Comparison of ENCODE assay signal across 8 cellular contexts in genomic region chr5:32312194-32312681, GRCh38. TPM values are rescaled to one million over a fixed set of nuclear protein-coding genes. Genes with fewer than 3 reads are reported as not detected.
DNase-seq lines count a peak whose midpoint lies in the region; ATAC-seq, FAIRE-seq and TF ChIP-seq lines count a peak whose summit lies in the region.

No MANE protein-coding gene starts in this region.

- H3K4me1 ChIP-seq in BLaER1 (peaks cover 38% of the 10 kb centered on the region), Panc1 (ENCODE audit: control insufficient read depth, insufficient read depth, low read length) (0 out of 2 replicates have a peak, but pooled peaks cover 3% of the 10 kb centered on the region), upper lobe of left lung (peaks cover 30 to 60% (median 42%) of the 10 kb centered on the region in 4 donors)

- H4K20me1 ChIP-seq in BLaER1: peaks cover 53% of the 10 kb centered on the region

- peak overlapping the region; percentile 96 for H3K4me3 ChIP-seq in BLaER1
- peak overlapping the region; percentile 71 to 80 for H3K4me3 ChIP-seq in Panc1 (ENCODE audit: low read depth in 2 of 2, low read length in 2 of 2)
- H3K4me3 ChIP-seq in upper lobe of left lung: peak overlapping the region; percentile 82 to 92 (median 91)

- TF ChIP-seq CTCF in Panc1 (IDR thresholded peaks at IDR 0.05) (no peak), omental fat pad (IDR thresholded peaks at IDR 0.05) (no peak), upper lobe of left lung (IDR thresholded peaks at IDR 0.05) (peak in 2 of 6 experiments; percentile 32 to 34)

- 0 to 1% methylated on average over 14 to 23 of the region's 46 CpGs for WGBS in upper lobe of left lung, 2 donors

- peak overlapping the region; percentile 91 for H3K4me2 ChIP-seq in BLaER1

- peaks cover 0 to 5% of the 10 kb centered on the region in 2 donors for H3K36me3 Mint-ChIP-seq in activated naive CD4-positive, alpha-beta T cell treated with anti-CD3 and anti-CD28 coated beads, Interleukin-2, amount 50 U/mL, for 72 hours

- ATAC-seq in HG03439 (IDR thresholded peaks at IDR 0.05; ENCODE audit: unreplicated experiment): peak; percentile 32
- peak; percentile 46 for ATAC-seq in Panc1
- ATAC-seq in activated naive CD4-positive, alpha-beta T cell treated with anti-CD3 and anti-CD28 coated beads, Interleukin-2, amount 50 U/mL, for 72 hours: peak; percentile 9 to 12
- ATAC-seq in omental fat pad (ENCODE audit: low FRiP score): peak; percentile 66
- peak; percentile 20 to 63 for ATAC-seq in upper lobe of left lung (ENCODE audit: low FRiP score in 2 of 2)

- H3K9ac ChIP-seq in BLaER1: peak overlapping the region; percentile 95

- peak; percentile 29 for DNase-seq in GM19239 (ENCODE audit: insufficient read length, low spot score)
- DNase-seq in Panc1 (ENCODE audit: low read depth, low spot score): no peak
- DNase-seq in activated naive CD4-positive, alpha-beta T cell treated with anti-CD3 and anti-CD28 coated beads, Interleukin-2, amount 50 U/mL, for 72 hours (ENCODE audit: low spot score in 2 of 2): peak; percentile 49 to 75
- DNase-seq in glomerular endothelial cell (ENCODE audit: extremely low read depth, low read depth, low spot score): peak; percentile 9
- peak; percentile 50 for DNase-seq in omental fat pad (ENCODE audit: low spot score)
- DNase-seq in upper lobe of left lung: peak; percentile 75 to 94

- in situ Hi-C loops in Panc1 (cut with HindIII; ENCODE audit: low pct_unique_long_range_greater_than_20kb, low sequenced_read_pairs): no loop called here

- CTCF ChIA-PET in Panc1 (lab: Charles Lee): interaction anchor here (0.6 kb wide), 1 partner anchor 28 kb away, joined by 6 read pairs; no protein-coding TSS in a partner anchor

- intact Hi-C loops in Panc1 (cut with micrococcal nuclease; ENCODE audit: unreplicated experiment): no loop called here

- H3K9me3 ChIP-seq in BLaER1 (no peaks in the 10 kb centered on the region), Panc1 (ENCODE audit: control insufficient read depth, insufficient read depth, low read depth, low read length) (no peaks in the 10 kb centered on the region), upper lobe of left lung (no peaks in the 10 kb centered on the region)

- TF ChIP-seq EP300 in upper lobe of left lung (IDR thresholded peaks at IDR 0.05): peak in 1 of 4 donors; percentile 17

- H3K27ac ChIP-seq in BLaER1: peak overlapping the region; percentile 95
- H3K27ac ChIP-seq in Panc1 (ENCODE audit: low read length): peak overlapping the region; percentile 73
- peak overlapping the region; percentile 94 to 99 (median 98) for H3K27ac ChIP-seq in upper lobe of left lung

- no peak for FAIRE-seq in GM19239 (lab: Jason Lieb, UNC)

- H3K9me3 Mint-ChIP-seq in activated naive CD4-positive, alpha-beta T cell treated with anti-CD3 and anti-CD28 coated beads, Interleukin-2, amount 50 U/mL, for 72 hours: no peaks in the 10 kb centered on the region

- peak overlapping the region; percentile 88 to 92 for H3K27ac Mint-ChIP-seq in activated naive CD4-positive, alpha-beta T cell treated with anti-CD3 and anti-CD28 coated beads, Interleukin-2, amount 50 U/mL, for 72 hours

- POLR2A ChIA-PET in Panc1 (lab: Charles Lee): no interaction called here

- no TSS peak for BruUV-seq in Panc1 (replicated peaks; lab: Mats Ljungman, UMichigan)

- H3K27me3 ChIP-seq in BLaER1: no peaks in the 10 kb centered on the region
- no peaks in the 10 kb centered on the region for H3K27me3 ChIP-seq in Panc1 (ENCODE audit: control insufficient read depth, insufficient read depth, low read length)
- H3K27me3 ChIP-seq in upper lobe of left lung: no peaks in the 10 kb centered on the region

- H3K36me3 ChIP-seq in BLaER1 (peaks cover 17% of the 10 kb centered on the region), Panc1 (ENCODE audit: control insufficient read depth, insufficient read depth, low read length) (no peaks in the 10 kb centered on the region), upper lobe of left lung (no peaks in the 10 kb centered on the region)

- TF ChIP-seq POLR2A in upper lobe of left lung (IDR thresholded peaks at IDR 0.05): peak in 1 of 4 donors; percentile 69

RNA-seq across cellular contexts. Expression of gene MTMR12, which starts 0.5 kb away (rescaled TPM):
- total RNA-seq in Panc1 (2021; ENCODE audit: unreplicated experiment) (42.4 TPM), glomerular endothelial cell (33.9 and 46.1 TPM in 2 replicates), omental fat pad (10 to 100 TPM; 34.2 to 79.5 (median 57.4) TPM), upper lobe of left lung (10 to 100 TPM; 27.2 to 50.8 (median 35.5) TPM)
- 20.9 TPM for polyA plus RNA-seq in Panc1 (2012; ENCODE audit: insufficient read length)
- total RNA-seq in activated naive CD4-positive, alpha-beta T cell treated with anti-CD3 and anti-CD28 coated beads, Interleukin-2, amount 50 U/mL, for 72 hours: 10 to 100 TPM; 13.3 to 24.8 TPM

Comparison
In these comparisons a context has a peak if more than half of its experiments do, and no peak if none do; other contexts are left out.
1. ATAC-seq: peak in every context shown above with its lines; median percentile 66 in omental fat pad; 46 in Panc1; 42 in upper lobe of left lung; 32 in HG03439; 10 in activated naive CD4-positive, alpha-beta T cell treated with anti-CD3 and anti-CD28 coated beads, Interleukin-2, amount 50 U/mL, for 72 hours.